Comparison of ENCODE assay signal across 18 cellular contexts in the genomic region with DNA sequence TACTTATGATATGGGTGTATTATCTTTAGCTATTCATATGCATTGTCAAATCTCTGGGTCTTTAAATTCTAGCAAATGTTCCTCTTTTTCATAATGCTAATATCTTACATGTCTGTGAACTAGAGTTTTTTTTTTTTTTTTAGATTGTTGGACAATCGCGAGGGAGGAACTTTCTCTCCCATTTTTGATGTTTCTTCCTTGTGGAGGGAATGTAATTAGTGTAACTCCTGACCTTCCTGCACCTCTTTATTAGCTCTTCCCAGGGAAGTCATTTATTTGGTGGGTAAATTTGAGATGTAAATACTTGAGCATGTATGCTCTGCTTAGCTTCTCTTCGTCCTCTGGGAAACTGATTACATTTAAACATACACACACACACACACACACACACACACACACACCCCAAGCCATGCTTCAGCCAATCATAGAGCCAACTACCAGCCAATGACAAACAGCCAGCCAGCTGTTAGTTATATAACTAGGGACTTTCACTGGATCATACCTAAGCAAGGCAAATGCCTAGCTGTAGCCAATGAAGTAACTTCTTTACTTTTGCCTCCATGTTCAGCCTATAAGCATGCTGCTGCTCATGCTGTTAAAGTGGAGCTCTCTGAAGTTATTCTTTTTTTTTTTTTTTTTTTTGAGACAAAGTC. TPM values are rescaled to one million over a fixed set of nuclear protein-coding genes. Genes with fewer than 3 reads are reported as not detected.
A peak's percentile ranks its signal among the peaks of the same experiment; 100 is the strongest.
DNase-seq lines count a peak whose midpoint lies in the region; ATAC-seq and TF ChIP-seq lines count a peak whose summit lies in the region.
"Had no signal": no experiment of that assay in that cellular context is flagged by ENCODE, and none has a peak within 500 bp of the region (broad histone marks: within the 10 kb centered on the region; RNA-seq: fewer than 3 reads in every experiment).

No MANE protein-coding gene starts in this region.

- H3K4me3 Mint-ChIP-seq in activated T-cell treated with anti-CD3 and anti-CD28 coated beads, Interleukin-2, amount 50 U/mL, for 4 hours, result no peak overlapping the region

- H3K4me3 ChIP-seq in HEK293 (ENCODE audit: low read depth, low read length) (no peak overlapping the region), fibroblast of villous mesenchyme (ENCODE audit: low read depth, low read length) (no peak overlapping the region), psoas muscle (no peak overlapping the region)
- H3K4me3 ChIP-seq: body of pancreas, prostate gland, thoracic aorta had no signal

- CTCF ChIA-PET in HEK293 (lab: Yijun Ruan, JAX), result interaction anchor here (0.7 kb wide), 1 partner anchor 1300 kb away, joined by 4 read pairs; no protein-coding TSS in a partner anchor

- no peaks in the 10 kb centered on the region for H3K27me3 Mint-ChIP-seq in activated T-cell treated with anti-CD3 and anti-CD28 coated beads, Interleukin-2, amount 50 U/mL, for 4 hours (ENCODE audit: low read depth)

- WGBS in psoas muscle, 3 donors, result 61% methylated on average over 3 of the region's 3 CpGs

- no peak for ATAC-seq in activated T-cell treated with anti-CD3 and anti-CD28 coated beads, Interleukin-2, amount 50 U/mL, for 4 hours
- ATAC-seq in psoas muscle, result no peak
- ATAC-seq: body of pancreas had no signal

- H3K4me1 Mint-ChIP-seq in activated T-cell treated with anti-CD3 and anti-CD28 coated beads, Interleukin-2, amount 50 U/mL, for 4 hours (ENCODE audit: low read depth), result no peaks in the 10 kb centered on the region

- peak; percentile 15 for DNase-seq in AG08396 (ENCODE audit: low spot score)
- peak; percentile 9 for DNase-seq in SW480 (ENCODE audit: low spot score)
- peak; percentile 43 for DNase-seq in fibroblast of villous mesenchyme (ENCODE audit: low read depth)
- DNase-seq in activated T-cell treated with anti-CD3 and anti-CD28 coated beads, Interleukin-2, amount 50 U/mL, for 4 hours, result no peak
- DNase-seq in cerebellar cortex (ENCODE audit: low spot score), result no peak
- DNase-seq in psoas muscle, result no peak
- no peak for DNase-seq in NCI-H1105 (lab: John Stamatoyannopoulos, UW)
- DNase-seq: activated naive CD4-positive, alpha-beta T cell; body of pancreas; effector memory CD4-positive, alpha-beta T cell; glutamatergic neuron; NCI-H510A; Right ventricle myocardium superior; stimulated activated CD4-positive, alpha-beta T cell treated with anti-CD3 and anti-CD28 coated beads, Interleukin-15, amount 100 ng/mL, for 24 hours had no signal

- H3K9me3 Mint-ChIP-seq in activated T-cell treated with anti-CD3 and anti-CD28 coated beads, Interleukin-2, amount 50 U/mL, for 4 hours, result no peaks in the 10 kb centered on the region

- no peak for TF ChIP-seq CTCF in HEK293 (tag by site-specific recombination; IDR thresholded peaks at IDR 0.05)
- no peak for TF ChIP-seq CTCF in fibroblast of villous mesenchyme (IDR thresholded peaks at IDR 0.05; ENCODE audit: insufficient read depth, low read depth, low read length)
- no peak for TF ChIP-seq CTCF in psoas muscle (IDR thresholded peaks at IDR 0.05)

- H3K9me3 ChIP-seq in HEK293 (ENCODE audit: control insufficient read depth, insufficient read depth, low read depth, low read length) (no peaks in the 10 kb centered on the region), psoas muscle (no peaks in the 10 kb centered on the region)
- H3K9me3 ChIP-seq: body of pancreas, prostate gland, thoracic aorta had no signal

- no peaks in the 10 kb centered on the region for H3K4me1 ChIP-seq in HEK293 (ENCODE audit: control insufficient read depth, insufficient read depth, low read length)
- H3K4me1 ChIP-seq in psoas muscle, result no peaks in the 10 kb centered on the region
- H3K4me1 ChIP-seq: body of pancreas, prostate gland had no signal

- POLR2A ChIA-PET in HEK293 (lab: Yijun Ruan, JAX), result interaction anchor here (0.6 kb wide), 1 partner anchor 9 kb away, joined by 4 read pairs; no protein-coding TSS in a partner anchor

- no peaks in the 10 kb centered on the region for H3K36me3 ChIP-seq in HEK293 (ENCODE audit: control insufficient read depth in 2 of 2, insufficient read depth in 1 of 2, low read length in 2 of 2)
- H3K36me3 ChIP-seq in psoas muscle (ENCODE audit: insufficient read depth in 1 of 2, low read depth in 1 of 2), result no peaks in the 10 kb centered on the region
- H3K36me3 ChIP-seq: prostate gland, thoracic aorta had no signal

- H3K36me3 Mint-ChIP-seq in activated T-cell treated with anti-CD3 and anti-CD28 coated beads, Interleukin-2, amount 50 U/mL, for 4 hours (ENCODE audit: insufficient read depth), result no peaks in the 10 kb centered on the region

- no peak overlapping the region for H3K27ac ChIP-seq in HEK293 (ENCODE audit: extremely low read depth, low read depth, low read length)
- no peak overlapping the region for H3K27ac ChIP-seq in psoas muscle
- H3K27ac ChIP-seq: body of pancreas, prostate gland, thoracic aorta, VCaP had no signal

- intact Hi-C loops in psoas muscle (cut with DNase I), result no loop called here

- H3K27me3 ChIP-seq in psoas muscle (ENCODE audit: insufficient read depth in 3 of 3, low read length in 2 of 3), result no peaks in the 10 kb centered on the region
- H3K27me3 ChIP-seq: body of pancreas had no signal

TF ChIP-seq in HEK293, 187 proteins besides CTCF, POLR2A, EP300 and RAD21:
- no peak for TF ChIP-seq KLF7 (tag by site-specific recombination; IDR thresholded peaks at IDR 0.05; ENCODE audit: borderline replicate concordance)
- TF ChIP-seq, protein P1, sequence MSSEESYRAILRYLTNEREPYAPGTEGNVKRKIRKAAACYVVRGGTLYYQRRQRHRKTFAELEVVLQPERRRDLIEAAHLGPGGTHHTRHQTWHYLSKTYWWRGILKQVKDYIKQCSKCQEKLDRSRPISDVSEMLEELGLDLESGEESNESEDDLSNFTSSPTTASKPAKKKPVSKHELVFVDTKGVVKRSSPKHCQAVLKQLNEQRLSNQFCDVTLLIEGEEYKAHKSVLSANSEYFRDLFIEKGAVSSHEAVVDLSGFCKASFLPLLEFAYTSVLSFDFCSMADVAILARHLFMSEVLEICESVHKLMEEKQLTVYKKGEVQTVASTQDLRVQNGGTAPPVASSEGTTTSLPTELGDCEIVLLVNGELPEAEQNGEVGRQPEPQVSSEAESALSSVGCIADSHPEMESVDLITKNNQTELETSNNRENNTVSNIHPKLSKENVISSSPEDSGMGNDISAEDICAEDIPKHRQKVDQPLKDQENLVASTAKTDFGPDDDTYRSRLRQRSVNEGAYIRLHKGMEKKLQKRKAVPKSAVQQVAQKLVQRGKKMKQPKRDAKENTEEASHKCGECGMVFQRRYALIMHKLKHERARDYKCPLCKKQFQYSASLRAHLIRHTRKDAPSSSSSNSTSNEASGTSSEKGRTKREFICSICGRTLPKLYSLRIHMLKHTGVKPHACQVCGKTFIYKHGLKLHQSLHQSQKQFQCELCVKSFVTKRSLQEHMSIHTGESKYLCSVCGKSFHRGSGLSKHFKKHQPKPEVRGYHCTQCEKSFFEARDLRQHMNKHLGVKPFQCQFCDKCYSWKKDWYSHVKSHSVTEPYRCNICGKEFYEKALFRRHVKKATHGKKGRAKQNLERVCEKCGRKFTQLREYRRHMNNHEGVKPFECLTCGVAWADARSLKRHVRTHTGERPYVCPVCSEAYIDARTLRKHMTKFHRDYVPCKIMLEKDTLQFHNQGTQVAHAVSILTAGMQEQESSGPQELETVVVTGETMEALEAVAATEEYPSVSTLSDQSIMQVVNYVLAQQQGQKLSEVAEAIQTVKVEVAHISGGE (tag by site-specific recombination; conservative IDR thresholded peaks at IDR 0.05; ENCODE audit: low read depth), result peak; percentile 61
- no peak for TF ChIP-seq ZNF302 (tag by site-specific recombination; IDR thresholded peaks at IDR 0.05; ENCODE audit: low read depth)
- TF ChIP-seq ZBTB49 (tag by site-specific recombination; IDR thresholded peaks at IDR 0.05; ENCODE audit: low read depth), result no peak
TF ChIP-seq in HEK293: peak in this region for 1.

RNA-seq across cellular contexts. Expression of gene USP8, which starts 8.3 kb away (rescaled TPM):
- total RNA-seq in fibroblast of villous mesenchyme (47.0 and 54.0 TPM in 2 replicates), psoas muscle (10 to 100 TPM; 28.8 to 42.9 (median 34.8) TPM)
- 10 to 100 TPM; 40.7 to 47.3 (median 43.1) TPM for total RNA-seq in activated T-cell treated with anti-CD3 and anti-CD28 coated beads, Interleukin-2, amount 50 U/mL, for 4 hours
- 10 to 100 TPM; 16.9 to 40.5 (median 22.9) TPM for polyA plus RNA-seq in psoas muscle

Comparison
In these comparisons a context has a peak if more than half of its experiments do, and no peak if none do; other contexts are left out.
1. DNase-seq: peak in AG08396 (single experiment), SW480 (single experiment) and fibroblast of villous mesenchyme (single experiment); none in activated T-cell treated with anti-CD3 and anti-CD28 coated beads, Interleukin-2, amount 50 U/mL, for 4 hours (single experiment), cerebellar cortex (single experiment), psoas muscle (0 of 2) and NCI-H1105 (single experiment).